Comparison of ENCODE assay signal across 10 cellular contexts in genomic region chr7:157004050-157004838, GRCh38. TPM values are rescaled to one million over a fixed set of nuclear protein-coding genes. Genes with fewer than 3 reads are reported as not detected.
DNase-seq lines count a peak whose midpoint lies in the region; ATAC-seq and TF ChIP-seq lines count a peak whose summit lies in the region.
"Had no signal": no experiment of that assay in that cellular context is flagged by ENCODE, and none has a peak within 500 bp of the region (broad histone marks: within the 10 kb centered on the region; RNA-seq: fewer than 3 reads in every experiment).

No MANE protein-coding gene starts in this region.

- ATAC-seq in GM18511 (IDR thresholded peaks at IDR 0.05; ENCODE audit: unreplicated experiment) (no peak), HG02852 (IDR thresholded peaks at IDR 0.05; ENCODE audit: unreplicated experiment) (no peak), GM21526 (IDR thresholded peaks at IDR 0.05; ENCODE audit: low FRiP score, unreplicated experiment) (no peak)

- peaks cover 43% of the 10 kb centered on the region for H3K27me3 ChIP-seq in colonic mucosa

- H3K36me3 ChIP-seq in colonic mucosa: no peaks in the 10 kb centered on the region

- peak; percentile 52 for DNase-seq in AG08395 (ENCODE audit: low spot score)
- peak; percentile 38 for DNase-seq in GM20000 (ENCODE audit: low spot score)
- DNase-seq in colonic mucosa: no peak
- peak; percentile 77 for DNase-seq in mesenteric fat pad (ENCODE audit: low spot score)
- no peak for DNase-seq in effector CD4-positive, alpha-beta T cell
- DNase-seq: activated B cell treated with CpG ODN at 0.5 μM for 24 hours, NCI-H524 treated with DMSO at 0.1 percent for 48 hours had no signal

- H3K4me1 ChIP-seq in colonic mucosa: peaks cover 24% of the 10 kb centered on the region

- no peak overlapping the region for H3K4me3 ChIP-seq in colonic mucosa

- H3K9me3 ChIP-seq in colonic mucosa: no peaks in the 10 kb centered on the region

- H3K27ac ChIP-seq in colonic mucosa: peak overlapping the region; percentile 52

- intact Hi-C loops in colonic mucosa (cut with DNase I): no loop called here

- TF ChIP-seq CTCF in GM20000 (IDR thresholded peaks at IDR 0.05; ENCODE audit: extremely low read depth, missing control alignments): no peak
- TF ChIP-seq CTCF in colonic mucosa (IDR thresholded peaks at IDR 0.05): no peak

- no peak overlapping the region for H3K9ac ChIP-seq in colonic mucosa (ENCODE audit: low read depth in 2 of 2, low read length in 2 of 2)

RNA-seq across cellular contexts. Expression of gene MNX1, which starts 6.2 kb away (rescaled TPM):
- 10 to 100 TPM; 14.5 to 27.4 TPM for total RNA-seq in colonic mucosa
- total RNA-seq in mesenteric fat pad: not detected
- total RNA-seq: activated B cell treated with CpG ODN at 0.5 μM for 24 hours had no signal

RNA-seq across cellular contexts. Expression of gene NOM1, which starts 54.7 kb away (rescaled TPM):
- 10 to 100 TPM; 12.7 to 21.4 TPM for total RNA-seq in colonic mucosa
- total RNA-seq in mesenteric fat pad: 19.9 TPM

Comparison
In these comparisons a context has a peak if more than half of its experiments do, and no peak if none do; other contexts are left out.
1. DNase-seq: peak in AG08395 (single experiment), GM20000 (single experiment) and mesenteric fat pad (single experiment); none in colonic mucosa (single experiment) and effector CD4-positive, alpha-beta T cell (single experiment).
2. RNA of gene MNX1, which starts 6.2 kb away (total RNA-seq): 14.5 to 27.4 TPM in colonic mucosa; not detected in mesenteric fat pad (single experiment); every median in the first group is over 10 times any median in the second.